ENCODE assay signal across 21 cellular contexts in the genomic region with DNA sequence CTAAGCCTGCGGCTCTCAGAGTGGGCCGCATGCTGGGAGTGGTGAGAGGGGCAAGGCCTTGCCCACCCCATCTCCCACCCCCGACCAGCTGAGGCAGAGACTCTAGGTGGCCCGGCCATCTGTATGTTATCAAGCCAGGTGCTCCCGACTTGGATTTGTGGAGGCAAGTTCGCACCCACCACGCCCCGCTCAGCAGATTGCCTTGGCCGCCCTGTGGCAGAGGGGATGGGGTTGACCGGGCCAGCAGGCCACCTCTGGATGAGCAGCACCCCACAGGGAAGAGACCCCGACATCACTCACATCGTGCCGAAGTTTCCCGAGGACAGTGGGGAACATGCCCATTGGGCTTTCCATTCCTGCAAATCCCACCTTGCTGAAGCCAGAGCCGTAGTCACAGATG. TPM values are rescaled to one million over a fixed set of nuclear protein-coding genes. Genes with fewer than 3 reads are reported as not detected.
DNase-seq lines count a peak whose midpoint lies in the region; ATAC-seq and TF ChIP-seq lines count a peak whose summit lies in the region.
"Had no signal": no experiment of that assay in that cellular context is flagged by ENCODE, and none has a peak within 500 bp of the region (broad histone marks: within the 10 kb centered on the region; RNA-seq: fewer than 3 reads in every experiment).

No MANE protein-coding gene starts in this region.

- no peak overlapping the region for H2AK5ac ChIP-seq in neuronal stem cell (ENCODE audit: low read depth, low read length)
- H2AK5ac ChIP-seq in trophoblast cell (ENCODE audit: low read length) = no peak overlapping the region

- POLR2A ChIA-PET in OCI-LY7 (lab: Charles Lee) = interaction anchor here (1.0 to 1.3 kb wide), 2 partner anchors 10 to 45 kb away, joined by 3 to 6 read pairs; a partner anchor contains a TSS

- H2AFZ ChIP-seq in OCI-LY7 (ENCODE audit: low read length) (peak overlapping the region; percentile 72; the same call in 1 of the 2 replicates), neuronal stem cell (ENCODE audit: low read length) (no peak overlapping the region), trophoblast cell (ENCODE audit: insufficient read depth, low read length, poor library complexity) (no peak overlapping the region), smooth muscle cell (ENCODE audit: low read depth) (no peak overlapping the region), hepatocyte (no peak overlapping the region)

- H2BK120ac ChIP-seq in neuronal stem cell (ENCODE audit: low read depth, low read length) = no peak overlapping the region
- H2BK120ac ChIP-seq in trophoblast cell (ENCODE audit: insufficient read depth, low read length, poor library complexity) = no peak overlapping the region

- intact Hi-C loops in OCI-LY7 (cut with micrococcal nuclease; ENCODE audit: unreplicated experiment) = no loop called here

- H3K36me3 Mint-ChIP-seq in stimulated activated naive B cell treated with anti-CD40 and anti-IgM and Interleukin-4, amounts not matched to agents 10 μg/mL and 1 μg/mL and 100 μg/mL, for 72 hours = peaks cover 0 to 2% of the 10 kb centered on the region in 2 donors
- H3K36me3 Mint-ChIP-seq: CD14-positive monocyte; CD4-positive, alpha-beta memory T cell; CD4-positive, CD25-positive, alpha-beta regulatory T cell; CD8-positive, alpha-beta memory T cell had no signal

- H3K9me2 ChIP-seq in OCI-LY7 (ENCODE audit: insufficient read depth, low read length) = no peaks in the 10 kb centered on the region
- H3K9me2 ChIP-seq in hepatocyte (replicated peaks; ENCODE audit: insufficient read depth) = no peaks in the 10 kb centered on the region

- peak overlapping the region; percentile 19 for H2BK5ac ChIP-seq in neuronal stem cell (ENCODE audit: low read length)
- H2BK5ac ChIP-seq in trophoblast cell (ENCODE audit: low read depth, low read length, poor library complexity) = no peak overlapping the region

- H2BK12ac ChIP-seq in neuronal stem cell (ENCODE audit: low read length) (no peak overlapping the region), trophoblast cell (ENCODE audit: low read length) (no peak overlapping the region)

- H3K4ac ChIP-seq in neuronal stem cell (ENCODE audit: low read length) = no peak overlapping the region
- H3K4ac ChIP-seq in trophoblast cell (ENCODE audit: low read depth, low read length) = no peak overlapping the region

- DNase-seq in OCI-LY7 (ENCODE audit: low spot score) (no peak), neuronal stem cell (ENCODE audit: low spot score) (no peak), trophoblast cell (no peak), smooth muscle cell (lab: John Stamatoyannopoulos, UW; ENCODE audit: unreplicated experiment) (no peak), hepatocyte (ENCODE audit: low spot score) (no peak)
- DNase-seq in stimulated activated naive B cell treated with anti-CD40 and anti-IgM and Interleukin-4, amounts not matched to agents 10 μg/mL and 1 μg/mL and 100 μg/mL, for 72 hours = no peak
- DNase-seq: 8988T; ACHN; C1 segment of cervical spinal cord; CD4-positive, alpha-beta memory T cell; CD4-positive, CD25-positive, alpha-beta regulatory T cell; CD8-positive, alpha-beta memory T cell; DMS 273 treated with DMSO at 0.1 percent for 48 hours; DMS79; DND-41; EL; GDM1 had no signal

- H3K36me3 ChIP-seq in OCI-LY7 (ENCODE audit: insufficient read depth, low read length) (no peaks in the 10 kb centered on the region), neuronal stem cell (replicated peaks in 1 of 2; ENCODE audit: control insufficient read depth in 2 of 2, insufficient read depth in 2 of 2, low read length in 2 of 2) (no peaks in the 10 kb centered on the region), trophoblast cell (ENCODE audit: control insufficient read depth in 1 of 2, insufficient read depth in 2 of 2, low read length in 2 of 2) (no peaks in the 10 kb centered on the region), smooth muscle cell (ENCODE audit: low read depth) (no peaks in the 10 kb centered on the region), hepatocyte (replicated peaks; ENCODE audit: insufficient read depth, low read depth) (no peaks in the 10 kb centered on the region)
- H3K36me3 ChIP-seq: BE2C, BLaER1 had no signal

- H3K23ac ChIP-seq in neuronal stem cell (ENCODE audit: low read depth, low read length, poor library complexity) (no peak overlapping the region), trophoblast cell (ENCODE audit: low read length) (no peak overlapping the region)

- H3K9me3 Mint-ChIP-seq in stimulated activated naive B cell treated with anti-CD40 and anti-IgM and Interleukin-4, amounts not matched to agents 10 μg/mL and 1 μg/mL and 100 μg/mL, for 72 hours = peaks cover 11 to 12% of the 10 kb centered on the region in 2 donors

- H4K20me1 ChIP-seq in OCI-LY7 (ENCODE audit: insufficient read depth, low read length) (no peaks in the 10 kb centered on the region), smooth muscle cell (ENCODE audit: low read depth) (no peaks in the 10 kb centered on the region), hepatocyte (ENCODE audit: insufficient read depth, poor library complexity, severe bottlenecking) (no peaks in the 10 kb centered on the region)
- H4K20me1 ChIP-seq: BLaER1 had no signal

- H2BK15ac ChIP-seq in neuronal stem cell (ENCODE audit: low read length) = no peak overlapping the region

- WGBS in neuronal stem cell (ENCODE audit: extremely low coverage in 2 of 2, insufficient read length in 2 of 2, insufficient replicate concordance in 1 of 2), 2 donors = no CpG with 5 or more reads among the region's 15 CpGs
- WGBS in trophoblast cell (ENCODE audit: extremely low coverage, insufficient coverage, insufficient read length) = no CpG with 5 or more reads among the region's 15 CpGs
- 95% methylated on average over 14 of the region's 15 CpGs for WGBS in smooth muscle cell (ENCODE audit: low lambda C conversion rate)
- WGBS in hepatocyte (ENCODE audit: low lambda C conversion rate, missing lambda C conversion rate) = 89% methylated on average over 15 of the region's 15 CpGs

- H3K4me3 ChIP-seq in OCI-LY7 (ENCODE audit: low read depth, low read length, poor library complexity, severe bottlenecking) (no peak overlapping the region), neuronal stem cell (ENCODE audit: low read length in 2 of 2) (no peak overlapping the region), trophoblast cell (ENCODE audit: low read depth, low read length) (no peak overlapping the region), smooth muscle cell (no peak overlapping the region), hepatocyte (no peak overlapping the region)
- H3K4me3 ChIP-seq: BLaER1, GM12878 had no signal

- H4K8ac ChIP-seq in neuronal stem cell (ENCODE audit: low read depth, low read length) (no peak overlapping the region), trophoblast cell (ENCODE audit: low read depth, low read length) (no peak overlapping the region)

- no peak overlapping the region for H3K27ac Mint-ChIP-seq in stimulated activated naive B cell treated with anti-CD40 and anti-IgM and Interleukin-4, amounts not matched to agents 10 μg/mL and 1 μg/mL and 100 μg/mL, for 72 hours
- H3K27ac Mint-ChIP-seq: CD14-positive monocyte; CD4-positive, alpha-beta memory T cell; CD4-positive, CD25-positive, alpha-beta regulatory T cell; CD8-positive, alpha-beta memory T cell had no signal

- peaks cover 8 to 23% of the 10 kb centered on the region in 2 donors for H3K4me1 Mint-ChIP-seq in stimulated activated naive B cell treated with anti-CD40 and anti-IgM and Interleukin-4, amounts not matched to agents 10 μg/mL and 1 μg/mL and 100 μg/mL, for 72 hours
- H3K4me1 Mint-ChIP-seq: CD14-positive monocyte; CD4-positive, CD25-positive, alpha-beta regulatory T cell; CD8-positive, alpha-beta memory T cell had no signal

- no peaks in the 10 kb centered on the region for H3K79me2 ChIP-seq in OCI-LY7 (ENCODE audit: insufficient read depth, low read depth, low read length)
- H3K79me2 ChIP-seq in trophoblast cell (ENCODE audit: control insufficient read depth, insufficient read depth, low read length, poor library complexity) = no peaks in the 10 kb centered on the region
- no peaks in the 10 kb centered on the region for H3K79me2 ChIP-seq in smooth muscle cell (ENCODE audit: low read depth)
- H3K79me2 ChIP-seq in hepatocyte = no peaks in the 10 kb centered on the region

- peaks cover 10 to 20% of the 10 kb centered on the region in 2 donors for H3K27me3 Mint-ChIP-seq in stimulated activated naive B cell treated with anti-CD40 and anti-IgM and Interleukin-4, amounts not matched to agents 10 μg/mL and 1 μg/mL and 100 μg/mL, for 72 hours
- H3K27me3 Mint-ChIP-seq: CD4-positive, CD25-positive, alpha-beta regulatory T cell had no signal

- no TSS peak for BruUV-seq in OCI-LY7 (replicated peaks; lab: Mats Ljungman, UMichigan)

- TF ChIP-seq CTCF in OCI-LY7 (conservative IDR thresholded peaks at IDR 0.05; ENCODE audit: low read length) = no peak
- no peak for TF ChIP-seq CTCF in smooth muscle cell (IDR thresholded peaks at IDR 0.05; ENCODE audit: borderline replicate concordance, insufficient read depth, poor library complexity, severe bottlenecking)
- no peak for TF ChIP-seq CTCF in hepatocyte (IDR thresholded peaks at IDR 0.05; ENCODE audit: poor library complexity)

- no peak for ATAC-seq in stimulated activated naive B cell treated with anti-CD40 and anti-IgM and Interleukin-4, amounts not matched to agents 10 μg/mL and 1 μg/mL and 100 μg/mL, for 72 hours (replicated peaks)
- ATAC-seq: GM12878 had no signal

- H3K9me3 ChIP-seq in OCI-LY7 (ENCODE audit: low read length) (no peaks in the 10 kb centered on the region), neuronal stem cell (replicated peaks in 1 of 2; ENCODE audit: control insufficient read depth in 2 of 2, insufficient read depth in 1 of 2, low read depth in 1 of 2, low read length in 2 of 2) (peaks cover 0 to 6% of the 10 kb centered on the region in 2 donors), trophoblast cell (ENCODE audit: insufficient read depth, low read depth, low read length) (peaks cover 13% of the 10 kb centered on the region), smooth muscle cell (replicated peaks; ENCODE audit: low read depth) (no peaks in the 10 kb centered on the region), hepatocyte (ENCODE audit: low read depth) (no peaks in the 10 kb centered on the region)
- H3K9me3 ChIP-seq: BE2C had no signal

- H3K9ac ChIP-seq in neuronal stem cell (ENCODE audit: low read depth, low read length, poor library complexity) (no peak overlapping the region), trophoblast cell (ENCODE audit: low read length) (no peak overlapping the region), smooth muscle cell (ENCODE audit: low read depth) (no peak overlapping the region)
- H3K9ac ChIP-seq: BLaER1 had no signal

- H3K4me3 Mint-ChIP-seq in stimulated activated naive B cell treated with anti-CD40 and anti-IgM and Interleukin-4, amounts not matched to agents 10 μg/mL and 1 μg/mL and 100 μg/mL, for 72 hours = no peak overlapping the region
- H3K4me3 Mint-ChIP-seq: CD14-positive monocyte; CD4-positive, alpha-beta memory T cell; CD4-positive, CD25-positive, alpha-beta regulatory T cell; CD8-positive, alpha-beta memory T cell had no signal

- peak overlapping the region; percentile 47; the same call in 1 of the 2 replicates for H3K4me2 ChIP-seq in OCI-LY7 (ENCODE audit: low read length)
- no peak overlapping the region for H3K4me2 ChIP-seq in neuronal stem cell (ENCODE audit: insufficient read depth, low read length, poor library complexity, severe bottlenecking)
- H3K4me2 ChIP-seq in trophoblast cell (ENCODE audit: low read length) = no peak overlapping the region
- no peak overlapping the region for H3K4me2 ChIP-seq in smooth muscle cell
- H3K4me2 ChIP-seq in hepatocyte = no peak overlapping the region
- H3K4me2 ChIP-seq: BLaER1 had no signal

- H3K27me3 ChIP-seq in neuronal stem cell (ENCODE audit: control insufficient read depth in 3 of 3, insufficient read depth in 3 of 3, low read depth in 1 of 3, low read length in 3 of 3) = peaks cover 0 to 5% (median 0%) of the 10 kb centered on the region in 3 experiments
- H3K27me3 ChIP-seq in trophoblast cell (ENCODE audit: insufficient read depth, low read length) = no peaks in the 10 kb centered on the region
- H3K27me3 ChIP-seq in smooth muscle cell (ENCODE audit: low read depth) = peaks cover 4% of the 10 kb centered on the region
- no peaks in the 10 kb centered on the region for H3K27me3 ChIP-seq in hepatocyte
- H3K27me3 ChIP-seq: BE2C, BLaER1 had no signal

- H3F3A ChIP-seq in smooth muscle cell (ENCODE audit: low read depth) = no peaks in the 10 kb centered on the region

- H3K14ac ChIP-seq in neuronal stem cell (ENCODE audit: low read length) = no peak overlapping the region
- H3K14ac ChIP-seq in trophoblast cell (ENCODE audit: low read length) = no peak overlapping the region

- H3K27ac ChIP-seq in OCI-LY7 (ENCODE audit: low read depth, low read length, poor library complexity, severe bottlenecking) (no peak overlapping the region), neuronal stem cell (replicated peaks; ENCODE audit: low read length) (no peak overlapping the region), trophoblast cell (ENCODE audit: low read depth, low read length) (no peak overlapping the region), smooth muscle cell (ENCODE audit: low read depth) (no peak overlapping the region), hepatocyte (no peak overlapping the region)
- H3K27ac ChIP-seq: BLaER1 had no signal

- H3K18ac ChIP-seq in neuronal stem cell (ENCODE audit: low read length) = peak overlapping the region; percentile 15
- H3K18ac ChIP-seq in trophoblast cell (ENCODE audit: low read length) = no peak overlapping the region

- CTCF ChIA-PET in OCI-LY7 (lab: Charles Lee; ENCODE audit: unreplicated experiment) = no interaction called here

- peak overlapping the region; percentile 22 for H4K12ac ChIP-seq in trophoblast cell (ENCODE audit: low read depth, low read length)

- no peak overlapping the region for H4K91ac ChIP-seq in neuronal stem cell (ENCODE audit: low read depth, low read length, poor library complexity)
- H4K91ac ChIP-seq in trophoblast cell (ENCODE audit: low read depth, low read length) = no peak overlapping the region

- H3K79me1 ChIP-seq in neuronal stem cell (ENCODE audit: low read depth, low read length) (peaks cover 3% of the 10 kb centered on the region), trophoblast cell (ENCODE audit: low read length) (no peaks in the 10 kb centered on the region)

- peaks cover 26% of the 10 kb centered on the region for H3K4me1 ChIP-seq in OCI-LY7 (ENCODE audit: insufficient read depth, low read length, poor library complexity, severe bottlenecking)
- peaks cover 0 to 2% of the 10 kb centered on the region in 2 donors for H3K4me1 ChIP-seq in neuronal stem cell (ENCODE audit: control insufficient read depth in 2 of 2, insufficient read depth in 1 of 2, low read depth in 1 of 2, low read length in 2 of 2)
- no peaks in the 10 kb centered on the region for H3K4me1 ChIP-seq in trophoblast cell (ENCODE audit: control insufficient read depth in 1 of 2, insufficient read depth in 2 of 2, low read length in 2 of 2)
- no peaks in the 10 kb centered on the region for H3K4me1 ChIP-seq in smooth muscle cell (ENCODE audit: low read depth)
- H3K4me1 ChIP-seq in hepatocyte (ENCODE audit: insufficient read depth) = no peaks in the 10 kb centered on the region
- H3K4me1 ChIP-seq: BE2C had no signal

RNA-seq across cellular contexts. Expression of a gene that starts 40.8 kb away (rescaled TPM):
- 25.8 and 33.4 TPM in 2 replicates for total RNA-seq in OCI-LY7 (2014; rRNA removed; shearing (Covaris generic))
- total RNA-seq in OCI-LY7 (2022) (88.5 and 110 TPM in 2 replicates), smooth muscle cell (50.1 and 65.9 TPM in 2 replicates), hepatocyte (140 and 159 TPM in 2 replicates)
- 138 TPM for polyA plus RNA-seq in neuronal stem cell (2013, experiment 1 of 2)
- polyA plus RNA-seq in neuronal stem cell (2013, experiment 2 of 2) = 140 TPM
- 282 and 291 TPM in 2 replicates for polyA plus RNA-seq in trophoblast cell (2013)
- polyA plus RNA-seq in smooth muscle cell (81.0 and 99.1 TPM in 2 replicates), hepatocyte (267 and 303 TPM in 2 replicates)

RNA-seq across cellular contexts. Expression of a gene that starts 45.6 kb away (rescaled TPM):
- total RNA-seq in OCI-LY7 (2014; rRNA removed; shearing (Covaris generic)) = 70.9 and 85.3 TPM in 2 replicates
- 121 and 122 TPM in 2 replicates for total RNA-seq in OCI-LY7 (2022)
- polyA plus RNA-seq in neuronal stem cell (2013, experiment 1 of 2) = 16.3 TPM
- polyA plus RNA-seq in neuronal stem cell (2013, experiment 2 of 2) = 16.8 TPM
- 32.7 and 33.1 TPM in 2 replicates for polyA plus RNA-seq in trophoblast cell (2013)
- 30.2 and 45.4 TPM in 2 replicates for total RNA-seq in smooth muscle cell
- polyA plus RNA-seq in smooth muscle cell = 33.8 and 41.2 TPM in 2 replicates
- total RNA-seq in hepatocyte = 42.0 and 49.1 TPM in 2 replicates
- 43.7 and 68.7 TPM in 2 replicates for polyA plus RNA-seq in hepatocyte
